ENCODE assay signal across 1 cellular context in the genomic region with DNA sequence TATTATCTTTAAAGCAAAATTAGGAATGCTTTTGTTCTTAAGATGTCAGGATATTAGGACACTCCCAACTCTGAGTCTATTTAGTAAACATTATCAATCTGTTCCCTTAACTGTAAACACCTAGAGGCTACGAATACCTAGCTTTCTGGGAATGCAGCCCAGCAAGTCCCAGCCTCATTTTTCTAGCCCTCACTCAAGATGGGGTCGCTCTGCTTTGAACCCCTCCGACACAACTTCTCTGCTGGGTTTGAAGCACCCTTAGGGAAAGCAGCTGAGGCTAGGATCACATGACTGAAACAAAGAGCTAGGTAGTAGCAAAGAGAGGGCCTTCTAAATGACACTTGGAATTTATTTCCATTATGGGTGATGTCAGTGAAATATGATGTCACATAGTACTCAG.
TF ChIP-seq lines count a peak whose summit lies in the region.

No MANE protein-coding gene starts in this region.

TF ChIP-seq in K562, 482 proteins besides CTCF, POLR2A, EP300 and RAD21:
- TF ChIP-seq, protein P1, sequence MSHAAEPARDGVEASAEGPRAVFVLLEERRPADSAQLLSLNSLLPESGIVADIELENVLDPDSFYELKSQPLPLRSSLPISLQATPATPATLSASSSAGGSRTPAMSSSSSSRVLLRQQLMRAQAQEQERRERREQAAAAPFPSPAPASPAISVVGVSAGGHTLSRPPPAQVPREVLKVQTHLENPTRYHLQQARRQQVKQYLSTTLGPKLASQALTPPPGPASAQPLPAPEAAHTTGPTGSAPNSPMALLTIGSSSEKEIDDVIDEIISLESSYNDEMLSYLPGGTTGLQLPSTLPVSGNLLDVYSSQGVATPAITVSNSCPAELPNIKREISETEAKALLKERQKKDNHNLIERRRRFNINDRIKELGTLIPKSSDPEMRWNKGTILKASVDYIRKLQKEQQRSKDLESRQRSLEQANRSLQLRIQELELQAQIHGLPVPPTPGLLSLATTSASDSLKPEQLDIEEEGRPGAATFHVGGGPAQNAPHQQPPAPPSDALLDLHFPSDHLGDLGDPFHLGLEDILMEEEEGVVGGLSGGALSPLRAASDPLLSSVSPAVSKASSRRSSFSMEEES (CRISPR knock-in tag; IDR thresholded peaks at IDR 0.05), result 0 out of 2 replicates have a peak, but pooled peaks have one; percentile 10
- TF ChIP-seq DNMT1 (IDR thresholded peaks at IDR 0.05) (no peak), ARNT (IDR thresholded peaks at IDR 0.05) (no peak)
